ENCODE assay signal across 26 cellular contexts in genomic region chr11:73810637-73811036, GRCh38. TPM values are rescaled to one million over a fixed set of nuclear protein-coding genes. Genes with fewer than 3 reads are reported as not detected.
DNase-seq lines count a peak whose midpoint lies in the region; ATAC-seq and TF ChIP-seq lines count a peak whose summit lies in the region.
"Had no signal": no experiment of that assay in that cellular context is flagged by ENCODE, and none has a peak within 500 bp of the region (broad histone marks: within the 10 kb centered on the region; RNA-seq: fewer than 3 reads in every experiment).

No MANE protein-coding gene starts in this region.

- no peak overlapping the region for H2BK15ac ChIP-seq in mesenchymal stem cell (ENCODE audit: low read depth, poor library complexity, severe bottlenecking)

- WGBS in mesenchymal stem cell: 40% methylated on average over 1 of the region's 1 CpG

- no TSS peak for BruUV-seq in MCF 10A (replicated peaks; lab: Mats Ljungman, UMichigan)

- peaks cover 20% of the 10 kb centered on the region for H3K79me1 ChIP-seq in mesenchymal stem cell (replicated peaks; ENCODE audit: low read length, poor library complexity, severe bottlenecking)

- H3K9ac ChIP-seq in adipocyte (ENCODE audit: low read length) (no peak overlapping the region), mesenchymal stem cell (ENCODE audit: low read length) (no peak overlapping the region)
- H3K9ac ChIP-seq: GM23248, SK-N-SH had no signal

- H3K23ac ChIP-seq in mesenchymal stem cell (ENCODE audit: low read length in 2 of 2): no peak overlapping the region

- CTCF ChIA-PET in MCF 10A (lab: Yijun Ruan, JAX): no interaction called here

- H3K4me3 ChIP-seq in adipocyte (ENCODE audit: low read length) (no peak overlapping the region), choroid plexus epithelial cell (ENCODE audit: low read depth, low read length) (no peak overlapping the region), mesenchymal stem cell (ENCODE audit: insufficient read depth in 1 of 2, low read depth in 1 of 2, low read length in 2 of 2) (no peak overlapping the region)
- H3K4me3 ChIP-seq: GM12878, GM23248, HAP-1 had no signal

- H3K27me3 ChIP-seq in adipocyte (replicated peaks; ENCODE audit: control insufficient read depth, insufficient read depth, low read length): no peaks in the 10 kb centered on the region
- no peaks in the 10 kb centered on the region for H3K27me3 ChIP-seq in mesenchymal stem cell (ENCODE audit: control insufficient read depth in 1 of 2, insufficient read depth in 1 of 2, low read length in 2 of 2)

- H3K27me3 Mint-ChIP-seq in MCF 10A (ENCODE audit: insufficient read depth, unreplicated experiment): no peaks in the 10 kb centered on the region

- H3K36me3 Mint-ChIP-seq in MCF 10A (ENCODE audit: insufficient read depth, unreplicated experiment): peaks cover 21% of the 10 kb centered on the region

- no peak overlapping the region for H3K4me3 Mint-ChIP-seq in MCF 10A (ENCODE audit: unreplicated experiment)
- H3K4me3 Mint-ChIP-seq: CD8-positive, alpha-beta T cell had no signal

- no peaks in the 10 kb centered on the region for H3K4me1 Mint-ChIP-seq in MCF 10A (ENCODE audit: insufficient read depth, unreplicated experiment)

- DNase-seq in Daoy (ENCODE audit: low read depth) (peak; percentile 18), adipocyte (ENCODE audit: low read depth) (peak; percentile 23), choroid plexus epithelial cell (ENCODE audit: low read depth) (peak; percentile 47), mesenchymal stem cell (peak; percentile 28), MCF 10A (ENCODE audit: unreplicated experiment) (no peak)
- no peak for DNase-seq in activated CD4-positive, CD25-positive, alpha-beta regulatory T cell treated with anti-CD3 and anti-CD28 coated beads, Interleukin-2, amount 50 U/mL, for 72 hours
- DNase-seq in effector CD4-positive, alpha-beta T cell: no peak
- DNase-seq: AML-193; C1 segment of cervical spinal cord; CD8-positive, alpha-beta T cell; GM23248; KBM-7; NCI-H1105 treated with DMSO at 0.1 percent for 48 hours; NCI-H2029 treated with DMSO at 0.1 percent for 48 hours; NCI-H226; NCI-H510A treated with DMSO at 0.1 percent for 48 hours; NCI-H748 treated with DMSO at 0.1 percent for 48 hours; NK-92 treated with Interleukin-12 subunit alpha and Interleukin-12 subunit beta, amount 100 ng/mL, for 24 hours; SIG-M5; SK-N-SH had no signal

- no peak overlapping the region for H4K91ac ChIP-seq in mesenchymal stem cell (ENCODE audit: low read length)

- no peak for ATAC-seq in GM18519 (IDR thresholded peaks at IDR 0.05; ENCODE audit: low FRiP score, unreplicated experiment)
- ATAC-seq: CD8-positive, alpha-beta T cell; GM12878; HepG2; Panc1 had no signal

- no peak for TF ChIP-seq CTCF in choroid plexus epithelial cell (conservative IDR thresholded peaks at IDR 0.05; ENCODE audit: low read depth, low read length)
- no peak for TF ChIP-seq CTCF in MCF 10A (IDR thresholded peaks at IDR 0.05; ENCODE audit: unreplicated experiment)

- no peak overlapping the region for H2BK120ac ChIP-seq in mesenchymal stem cell (ENCODE audit: low read depth, low read length)

- H2AK5ac ChIP-seq in mesenchymal stem cell (ENCODE audit: low read length, severe bottlenecking): no peak overlapping the region

- H4K8ac ChIP-seq in mesenchymal stem cell (ENCODE audit: low read length): no peak overlapping the region

- H2BK5ac ChIP-seq in mesenchymal stem cell (ENCODE audit: low read depth, low read length, poor library complexity, severe bottlenecking): no peak overlapping the region

- H3K9me3 ChIP-seq in adipocyte (ENCODE audit: control insufficient read depth, low read length): no peaks in the 10 kb centered on the region
- no peaks in the 10 kb centered on the region for H3K9me3 ChIP-seq in mesenchymal stem cell (ENCODE audit: control insufficient read depth, low read length)
- H3K9me3 ChIP-seq: HAP-1, SK-N-SH had no signal

- intact Hi-C loops in MCF 10A (cut with micrococcal nuclease): no loop called here

- H3K14ac ChIP-seq in mesenchymal stem cell (ENCODE audit: low read length in 2 of 2): no peak overlapping the region

- no peak overlapping the region for H3K4ac ChIP-seq in mesenchymal stem cell (ENCODE audit: low read depth in 1 of 2, low read length in 2 of 2)

- no peaks in the 10 kb centered on the region for H3K4me1 ChIP-seq in adipocyte (ENCODE audit: control insufficient read depth, insufficient read depth, low read length)
- H3K4me1 ChIP-seq in mesenchymal stem cell (ENCODE audit: control insufficient read depth, insufficient read depth, low read depth, low read length): peaks cover under 1% of the 10 kb centered on the region
- H3K4me1 ChIP-seq: HAP-1 had no signal

- H2BK12ac ChIP-seq in mesenchymal stem cell (ENCODE audit: low read length in 2 of 2): no peak overlapping the region

- H3K36me3 ChIP-seq in adipocyte (ENCODE audit: control insufficient read depth, insufficient read depth, low read length, severe bottlenecking): no peaks in the 10 kb centered on the region
- peaks cover 0 to 3% of the 10 kb centered on the region in 2 experiments for H3K36me3 ChIP-seq in mesenchymal stem cell (ENCODE audit: control insufficient read depth in 1 of 2, insufficient read depth in 2 of 2, low read depth in 1 of 2, low read length in 2 of 2)

- POLR2A ChIA-PET in MCF 10A (lab: Yijun Ruan, JAX): interaction anchor here (0.6 kb wide), 1 partner anchor 22 kb away, joined by 3 read pairs; no protein-coding TSS in a partner anchor

- H3K4me2 ChIP-seq in mesenchymal stem cell (ENCODE audit: low read length, poor library complexity, severe bottlenecking): no peak overlapping the region
- H3K4me2 ChIP-seq: SK-N-SH had no signal

- no peaks in the 10 kb centered on the region for H3K9me3 Mint-ChIP-seq in MCF 10A (ENCODE audit: unreplicated experiment)
- H3K9me3 Mint-ChIP-seq: CD8-positive, alpha-beta T cell had no signal

- H3K18ac ChIP-seq in mesenchymal stem cell (ENCODE audit: low read depth in 1 of 2, low read length in 2 of 2): no peak overlapping the region

- no peak overlapping the region for H2AFZ ChIP-seq in mesenchymal stem cell (ENCODE audit: low read depth, low read length)
- H2AFZ ChIP-seq: GM23248 had no signal

- no peak overlapping the region for H3K27ac Mint-ChIP-seq in MCF 10A (ENCODE audit: low read depth, unreplicated experiment)
- H3K27ac Mint-ChIP-seq: CD8-positive, alpha-beta T cell had no signal

- H3K27ac ChIP-seq in mesenchymal stem cell (ENCODE audit: low read length, poor library complexity, severe bottlenecking): no peak overlapping the region
- H3K27ac ChIP-seq: GM23248, HL-60 had no signal

RNA-seq across cellular contexts. Expression of gene MRPL48, which starts 23.0 kb away (rescaled TPM):
- 31.0 and 43.2 TPM in 2 replicates for total RNA-seq in Daoy (2014; rRNA removed; shearing (Covaris generic))
- polyA plus RNA-seq in mesenchymal stem cell (2013, experiment 1 of 2): 42.8 TPM
- polyA plus RNA-seq in mesenchymal stem cell (2013, experiment 2 of 2): 43.4 TPM
- 36.8 and 41.6 TPM in 2 replicates for total RNA-seq in MCF 10A (2022)

RNA-seq across cellular contexts. Expression of gene RAB6A, which starts 49.8 kb away (rescaled TPM):
- 46.0 and 57.3 TPM in 2 replicates for total RNA-seq in Daoy (2014; rRNA removed; shearing (Covaris generic))
- polyA plus RNA-seq in mesenchymal stem cell (2013, experiment 1 of 2): 121 TPM
- 123 TPM for polyA plus RNA-seq in mesenchymal stem cell (2013, experiment 2 of 2)
- total RNA-seq in MCF 10A (2022): 170 and 172 TPM in 2 replicates

Comparison
In these comparisons a context has a peak if more than half of its experiments do, and no peak if none do; other contexts are left out.
1. DNase-seq: peak in Daoy (single experiment), adipocyte (single experiment), choroid plexus epithelial cell (single experiment) and mesenchymal stem cell (single experiment); none in MCF 10A (single experiment), activated CD4-positive, CD25-positive, alpha-beta regulatory T cell treated with anti-CD3 and anti-CD28 coated beads, Interleukin-2, amount 50 U/mL, for 72 hours (single experiment) and effector CD4-positive, alpha-beta T cell (single experiment).